In the genomic region with DNA sequence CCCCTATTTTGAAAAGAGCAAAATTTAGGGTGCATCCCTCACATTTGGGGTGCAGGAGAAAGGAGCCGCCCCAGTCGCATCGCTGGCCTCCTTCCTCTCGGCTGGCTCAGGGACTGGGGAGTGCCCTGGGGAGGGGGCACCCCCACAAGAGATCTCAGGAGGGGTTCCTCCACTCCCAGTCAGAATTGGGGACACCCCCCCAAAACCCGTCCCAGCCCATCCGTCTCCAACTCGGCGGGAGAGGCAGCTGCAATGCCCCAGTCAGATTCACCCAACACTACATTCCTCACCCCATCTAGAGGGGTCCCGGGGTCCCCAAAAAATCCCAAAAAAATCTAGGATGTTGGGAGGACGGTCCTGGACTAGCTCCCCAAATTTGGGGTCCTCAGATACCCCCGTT, we compare ENCODE assay signal across 13 cellular contexts. TPM values are rescaled to one million over a fixed set of nuclear protein-coding genes. Genes with fewer than 3 reads are reported as not detected.
A peak's percentile ranks its signal among the peaks of the same experiment; 100 is the strongest.
DNase-seq lines count a peak whose midpoint lies in the region; ATAC-seq and TF ChIP-seq lines count a peak whose summit lies in the region.
"Had no signal": no experiment of that assay in that cellular context is flagged by ENCODE, and none has a peak within 500 bp of the region (broad histone marks: within the 10 kb centered on the region; RNA-seq: fewer than 3 reads in every experiment).

No MANE protein-coding gene starts in this region.

- H4K20me1 ChIP-seq in IMR-90 (ENCODE audit: insufficient read depth, low read length): no peaks in the 10 kb centered on the region

- peaks cover 4% of the 10 kb centered on the region; the same call in 1 of the 2 replicates for H3K4me1 ChIP-seq in IMR-90 (ENCODE audit: control insufficient read depth, insufficient read depth, low read length)

- ATAC-seq in IMR-90 (ENCODE audit: low read depth) (no peak), GM18870 (IDR thresholded peaks at IDR 0.05; ENCODE audit: unreplicated experiment) (no peak)
- ATAC-seq: activated CD8-positive, alpha-beta T cell treated with anti-CD3 and anti-CD28 coated beads for 36 hours had no signal

- peak overlapping the region; percentile 68 to 94 for H4K8ac ChIP-seq in IMR-90 (ENCODE audit: low read depth in 2 of 2, low read length in 2 of 2)

- H3K27me3 ChIP-seq in IMR-90 (ENCODE audit: control insufficient read depth, insufficient read depth, low read length): peaks cover 10% of the 10 kb centered on the region; the same call in 1 of the 2 replicates

- peaks cover 0 to 14% of the 10 kb centered on the region in 2 experiments; a peak in 2 of 4 replicates for H3K79me1 ChIP-seq in IMR-90 (ENCODE audit: low read depth in 1 of 2, low read length in 2 of 2)

- no peak overlapping the region for H3K27ac Mint-ChIP-seq in type B pancreatic cell
- H3K27ac Mint-ChIP-seq: memory B cell had no signal

- no peak for DNase-seq in IMR-90
- no peak for DNase-seq in choroid plexus epithelial cell (ENCODE audit: low read depth)
- DNase-seq in medulla oblongata (ENCODE audit: extremely low spot score): peak; percentile 4
- DNase-seq in stimulated activated CD4-positive, alpha-beta T cell treated with anti-CD3 and anti-CD28 coated beads, Interleukin-4, amount 100 ng/mL, for 4 hours: no peak
- no peak for DNase-seq in type B pancreatic cell (ENCODE audit: extremely low spot score, unreplicated experiment)
- no peak for DNase-seq in NCI-H2107 (lab: John Stamatoyannopoulos, UW)
- DNase-seq: activated CD8-positive, alpha-beta T cell treated with anti-CD3 and anti-CD28 coated beads for 36 hours; GF-D8; NCI-H1048 had no signal

- CTCF ChIA-PET in IMR-90 (lab: Yijun Ruan, JAX): interaction anchor here (0.6 to 1.0 kb wide), 2 partner anchors 108 to 179 kb away, joined by 3 to 4 read pairs; no protein-coding TSS in a partner anchor

- H3K14ac ChIP-seq in IMR-90 (replicated peaks; ENCODE audit: low read depth, low read length): peak overlapping the region; percentile 93

- no peaks in the 10 kb centered on the region; the same call in 1 of the 2 replicates for H3K9me1 ChIP-seq in IMR-90 (ENCODE audit: insufficient read depth, low read length)

- H3K27ac ChIP-seq in IMR-90 (ENCODE audit: insufficient read depth, low read length) (peak overlapping the region; percentile 53), temporal lobe (ENCODE audit: low read depth, low read length) (peak overlapping the region; percentile 83)

- H3K4ac ChIP-seq in IMR-90 (ENCODE audit: low read depth, low read length): peak overlapping the region; percentile 97

- TF ChIP-seq POLR2A in IMR-90 (IDR thresholded peaks at IDR 0.05; ENCODE audit: low read depth, low read length): no peak

- no peaks in the 10 kb centered on the region for H3K36me3 ChIP-seq in IMR-90 (ENCODE audit: control insufficient read depth, insufficient read depth, low read length)

- H2AFZ ChIP-seq in IMR-90 (replicated peaks; ENCODE audit: low read length, poor library complexity): peak overlapping the region; percentile 100

- H3K4me2 ChIP-seq in IMR-90 (ENCODE audit: low read depth, low read length): peak overlapping the region; percentile 84; the same call in 1 of the 2 replicates

- H2BK5ac ChIP-seq in IMR-90 (ENCODE audit: low read depth, low read length, poor library complexity, severe bottlenecking): peak overlapping the region; percentile 78

- H3K27me3 Mint-ChIP-seq in type B pancreatic cell: peaks cover 38% of the 10 kb centered on the region
- H3K27me3 Mint-ChIP-seq: activated CD8-positive, alpha-beta T cell treated with anti-CD3 and anti-CD28 coated beads for 36 hours; central memory CD8-positive, alpha-beta T cell; memory B cell had no signal

- peak overlapping the region; percentile 51; the same call in 1 of the 2 replicates for H2AK5ac ChIP-seq in IMR-90 (ENCODE audit: low read depth, low read length)

- dilution Hi-C loops in IMR-90 (cut with HindIII; ENCODE audit: low sequenced_read_pairs, unreplicated experiment): no loop called here

- no peak overlapping the region for H3K4me3 ChIP-seq in IMR-90 (ENCODE audit: insufficient read depth, low read depth, low read length)
- H3K4me3 ChIP-seq in choroid plexus epithelial cell (ENCODE audit: low read depth, low read length): peak overlapping the region; percentile 61

- H3K4me1 Mint-ChIP-seq in type B pancreatic cell (ENCODE audit: unreplicated experiment): peaks cover 13% of the 10 kb centered on the region

- H3K18ac ChIP-seq in IMR-90 (ENCODE audit: low read depth, low read length): peak overlapping the region; percentile 49

- no peaks in the 10 kb centered on the region for H3K36me3 Mint-ChIP-seq in type B pancreatic cell

- H3K23ac ChIP-seq in IMR-90 (ENCODE audit: low read depth, low read length): peak overlapping the region; percentile 72; the same call in 1 of the 2 replicates

- peak overlapping the region; percentile 38; the same call in 1 of the 2 replicates for H3K9ac ChIP-seq in IMR-90 (ENCODE audit: low read depth, low read length)

- H2AK9ac ChIP-seq in IMR-90 (replicated peaks; ENCODE audit: low read depth, low read length, poor library complexity): peak overlapping the region; percentile 91

- TF ChIP-seq RAD21 in IMR-90 (IDR thresholded peaks at IDR 0.05; ENCODE audit: low read length): no peak

- H4K5ac ChIP-seq in IMR-90 (ENCODE audit: low read depth, low read length): peak overlapping the region; percentile 94

- H2BK15ac ChIP-seq in IMR-90 (ENCODE audit: low read depth, low read length): no peak overlapping the region

- H4K91ac ChIP-seq in IMR-90 (ENCODE audit: insufficient read depth, low read depth, low read length): peak overlapping the region; percentile 91

- POLR2A ChIA-PET in IMR-90 (lab: Charles Lee; ENCODE audit: unreplicated experiment): interaction anchor here (0.6 kb wide), 1 partner anchor 426 kb away, joined by 12 read pairs; no protein-coding TSS in a partner anchor

- TF ChIP-seq CTCF in IMR-90 (conservative IDR thresholded peaks at IDR 0.05; ENCODE audit: low read depth, low read length) (no peak), choroid plexus epithelial cell (conservative IDR thresholded peaks at IDR 0.05; ENCODE audit: low read depth, low read length) (no peak), type B pancreatic cell (conservative IDR thresholded peaks at IDR 0.05) (no peak)

- H2BK20ac ChIP-seq in IMR-90 (ENCODE audit: low read depth, low read length): peak overlapping the region; percentile 79; the same call in 1 of the 2 replicates

- H3K56ac ChIP-seq in IMR-90 (ENCODE audit: extremely low read depth, insufficient read depth, low read length): no peak overlapping the region; the same call in 1 of the 2 replicates

- H3K9me3 Mint-ChIP-seq in type B pancreatic cell: no peaks in the 10 kb centered on the region
- H3K9me3 Mint-ChIP-seq: activated CD8-positive, alpha-beta T cell treated with anti-CD3 and anti-CD28 coated beads for 36 hours; central memory CD8-positive, alpha-beta T cell; memory B cell had no signal

- peak overlapping the region; percentile 94 for H2BK120ac ChIP-seq in IMR-90 (ENCODE audit: low read depth, low read length)

- in situ Hi-C loops in IMR-90 (cut with MboI; ENCODE audit: low sequenced_read_pairs): loop anchor here (10.0 kb wide), 1 partner anchor 355 kb away; no protein-coding TSS in a partner anchor

- 0% methylated on average over 1 of the region's 11 CpGs; no CpG with 5 or more reads in 1 of the 2 experiments for WGBS in IMR-90 (ENCODE audit: extremely low coverage in 2 of 2, insufficient read length in 1 of 2), 2 experiments

- H3K9me3 ChIP-seq in IMR-90 (ENCODE audit: control insufficient read depth, insufficient read depth, low read length): no peaks in the 10 kb centered on the region

- BruUV-seq in IMR-90 (replicated peaks; lab: Mats Ljungman, UMichigan): no TSS peak

- intact Hi-C loops in IMR-90 (cut with micrococcal nuclease): no loop called here

- H3K4me3 Mint-ChIP-seq in type B pancreatic cell: no peak overlapping the region
- H3K4me3 Mint-ChIP-seq: activated CD8-positive, alpha-beta T cell treated with anti-CD3 and anti-CD28 coated beads for 36 hours; central memory CD8-positive, alpha-beta T cell; memory B cell had no signal

TF ChIP-seq in IMR-90, 13 proteins besides CTCF, POLR2A, EP300 and RAD21 (continues in another document):
- TF ChIP-seq RCOR1 (IDR thresholded peaks at IDR 0.05; ENCODE audit: insufficient replicate concordance, low read length) (no peak), MAFK (IDR thresholded peaks at IDR 0.05; ENCODE audit: low read depth, low read length) (no peak), CHD1 (IDR thresholded peaks at IDR 0.05; ENCODE audit: low read depth, low read length) (no peak), CEBPB (IDR thresholded peaks at IDR 0.05; ENCODE audit: low read depth, low read length) (no peak)

RNA-seq across cellular contexts. Expression of gene BCL6B, which starts 3.4 kb away (rescaled TPM):
- not detected in 2 replicates for total RNA-seq in IMR-90 (2012; rRNA removed)
- not detected in 2 replicates for polyA plus RNA-seq in IMR-90 (2012; rRNA removed)
- not detected in 2 replicates for polyA plus RNA-seq in IMR-90 (2012; cell fraction: cytosol; rRNA removed)
- 0.10 TPM in 1 of 2 replicates, not detected in the other for polyA plus RNA-seq in IMR-90 (2012; cell fraction: nucleus; rRNA removed; ENCODE audit: low replicate concordance)
- total RNA-seq in temporal lobe: 1.5 TPM
- total RNA-seq in type B pancreatic cell (ENCODE audit: low replicate concordance): not detected in 2 replicates

RNA-seq across cellular contexts. Expression of gene RNASEK, which starts 7.0 kb away (rescaled TPM):
- total RNA-seq in IMR-90 (2012; rRNA removed): 31.1 and 42.3 TPM in 2 replicates
- 165 and 183 TPM in 2 replicates for polyA plus RNA-seq in IMR-90 (2012; rRNA removed)
- 121 and 678 TPM in 2 replicates for polyA plus RNA-seq in IMR-90 (2012; cell fraction: cytosol; rRNA removed)
- 126 and 148 TPM in 2 replicates for polyA plus RNA-seq in IMR-90 (2012; cell fraction: nucleus; rRNA removed; ENCODE audit: low replicate concordance)
- 26.3 TPM for total RNA-seq in temporal lobe
- 176 and 208 TPM in 2 replicates for total RNA-seq in type B pancreatic cell (ENCODE audit: low replicate concordance)

RNA-seq across cellular contexts. Expression of gene SLC16A13, which starts 16.4 kb away (rescaled TPM):
- total RNA-seq in IMR-90 (2012; rRNA removed) (under 0.01 and 0.18 TPM in 2 replicates), temporal lobe (0.25 TPM), type B pancreatic cell (ENCODE audit: low replicate concordance) (13.5 and 15.5 TPM in 2 replicates)
- polyA plus RNA-seq in IMR-90 (2012; rRNA removed): 2.2 and 2.3 TPM in 2 replicates
- polyA plus RNA-seq in IMR-90 (2012; cell fraction: cytosol; rRNA removed): 1.8 and 3.5 TPM in 2 replicates
- 4.2 and 6.8 TPM in 2 replicates for polyA plus RNA-seq in IMR-90 (2012; cell fraction: nucleus; rRNA removed; ENCODE audit: low replicate concordance)

RNA-seq across cellular contexts. Expression of gene ALOX12, which starts 23.6 kb away (rescaled TPM):
- total RNA-seq in IMR-90 (2012; rRNA removed) (not detected in 2 replicates), temporal lobe (under 0.01 TPM), type B pancreatic cell (ENCODE audit: low replicate concordance) (0.34 and 2.1 TPM in 2 replicates)
- polyA plus RNA-seq in IMR-90 (2012; rRNA removed): 0.03 TPM in 1 of 2 replicates, not detected in the other
- polyA plus RNA-seq in IMR-90 (2012; cell fraction: cytosol; rRNA removed): 0.03 TPM in 1 of 2 replicates, not detected in the other
- polyA plus RNA-seq in IMR-90 (2012; cell fraction: nucleus; rRNA removed; ENCODE audit: low replicate concordance): 0.08 TPM in 1 of 2 replicates, not detected in the other
- total RNA-seq: activated CD8-positive, alpha-beta T cell treated with anti-CD3 and anti-CD28 coated beads for 36 hours had no signal

RNA-seq across cellular contexts. Expression of gene SLC16A11, which starts 24.5 kb away (rescaled TPM):
- total RNA-seq in IMR-90 (2012; rRNA removed): not detected in 2 replicates
- polyA plus RNA-seq in IMR-90 (2012; rRNA removed): not detected in 2 replicates
- 0.07 TPM in 1 of 2 replicates, not detected in the other for polyA plus RNA-seq in IMR-90 (2012; cell fraction: cytosol; rRNA removed)
- 0.08 and 0.35 TPM in 2 replicates for polyA plus RNA-seq in IMR-90 (2012; cell fraction: nucleus; rRNA removed; ENCODE audit: low replicate concordance)
- total RNA-seq in temporal lobe: not detected
- 3.9 and 10.5 TPM in 2 replicates for total RNA-seq in type B pancreatic cell (ENCODE audit: low replicate concordance)

Comparison
In these comparisons a context has a peak if more than half of its experiments do, and no peak if none do; other contexts are left out.
1. RNA of gene SLC16A13, which starts 16.4 kb away (total RNA-seq): 13.5 to 15.5 TPM in type B pancreatic cell; 0.25 TPM in temporal lobe (single experiment) and under 0.01 to 0.18 TPM in IMR-90; every median in the first group is over 10 times any median in the second.